Comparison of ENCODE assay signal across 25 cellular contexts in genomic region chr1:20051218-20051829, GRCh38. TPM values are rescaled to one million over a fixed set of nuclear protein-coding genes. Genes with fewer than 3 reads are reported as not detected.
"Had no signal": no experiment of that assay in that cellular context is flagged by ENCODE, and none has a peak within 500 bp of the region (broad histone marks: within the 10 kb centered on the region; RNA-seq: fewer than 3 reads in every experiment).

No MANE protein-coding gene starts in this region.

- H3K27ac Mint-ChIP-seq: naive thymus-derived CD8-positive, alpha-beta T cell; stimulated activated memory B cell treated with anti-CD40 and anti-IgM and Interleukin-4, amounts not matched to agents 10 μg/mL and 1 μg/mL and 100 μg/mL, for 72 hours; stimulated activated naive CD8-positive, alpha-beta T cell treated with anti-CD3 and anti-CD28 coated beads, Interleukin-15, Interleukin-2, amounts not matched to agents 100 ng/mL and 50 ng/mL, for 24 hours had no signal

- H3K4me1 ChIP-seq: esophagus squamous epithelium, foreskin keratinocyte, spleen, tibial artery, upper lobe of left lung, uterus had no signal

- H3K4me3 ChIP-seq: esophagus squamous epithelium, heart left ventricle, lung, mucosa of descending colon, spleen, tibial artery, upper lobe of left lung, uterus had no signal

- H3K27me3 ChIP-seq: heart left ventricle, spleen, upper lobe of left lung, uterus had no signal

- H3K9me3 ChIP-seq: tibial artery, uterus had no signal

- ATAC-seq: foreskin keratinocyte; heart left ventricle; left colon; left ventricle myocardium superior; mucosa of descending colon; naive thymus-derived CD8-positive, alpha-beta T cell; sciatic nerve; stimulated activated memory B cell treated with anti-CD40 and anti-IgM and Interleukin-4, amounts not matched to agents 10 μg/mL and 1 μg/mL and 100 μg/mL, for 72 hours had no signal

- H3K36me3 ChIP-seq: esophagus squamous epithelium, neutrophil, spleen, tibial artery, upper lobe of left lung, uterus had no signal

- H3K4me1 Mint-ChIP-seq: naive thymus-derived CD8-positive, alpha-beta T cell had no signal

- DNase-seq: effector memory CD4-positive, alpha-beta T cell; esophagus squamous epithelium; foreskin keratinocyte; heart left ventricle; hippocampal formation; left colon; left ventricle myocardium superior; mucosa of descending colon; naive thymus-derived CD8-positive, alpha-beta T cell; posterior cingulate gyrus; spleen; stimulated activated CD4-positive, alpha-beta T cell treated with anti-CD3 and anti-CD28 coated beads, Interleukin-15, amount 100 ng/mL, for 24 hours; stimulated activated CD4-positive, alpha-beta T cell treated with anti-CD3 and anti-CD28 coated beads, Interleukin-1b, Interleukin-23, amount 100 ng/mL, for 48 hours; stimulated activated CD4-positive, alpha-beta T cell treated with anti-CD3 and anti-CD28 coated beads, Interleukin-4, amount 100 ng/mL, for 24 hours; tibial artery; upper lobe of left lung; uterus had no signal

- H3K4me3 Mint-ChIP-seq: naive thymus-derived CD8-positive, alpha-beta T cell; stimulated activated memory B cell treated with anti-CD40 and anti-IgM and Interleukin-4, amounts not matched to agents 10 μg/mL and 1 μg/mL and 100 μg/mL, for 72 hours; stimulated activated naive CD8-positive, alpha-beta T cell treated with anti-CD3 and anti-CD28 coated beads, Interleukin-15, Interleukin-2, amounts not matched to agents 100 ng/mL and 50 ng/mL, for 24 hours had no signal

- H3K27me3 Mint-ChIP-seq: stimulated activated memory B cell treated with anti-CD40 and anti-IgM and Interleukin-4, amounts not matched to agents 10 μg/mL and 1 μg/mL and 100 μg/mL, for 72 hours had no signal

- H3K27ac ChIP-seq: epithelial cell of prostate, esophagus squamous epithelium, foreskin keratinocyte, heart left ventricle, neutrophil, spleen, tibial artery, upper lobe of left lung, uterus had no signal

RNA-seq across cellular contexts. Expression of gene PLA2G5, which starts 18.7 kb away (rescaled TPM):
- total RNA-seq: foreskin keratinocyte; kidney epithelial cell; naive thymus-derived CD8-positive, alpha-beta T cell had no signal
- polyA plus RNA-seq: foreskin keratinocyte; naive thymus-derived CD8-positive, alpha-beta T cell; neural cell had no signal
